Comparison of ENCODE assay signal across 8 cellular contexts in genomic region chr1:212414328-212415106, GRCh38. TPM values are rescaled to one million over a fixed set of nuclear protein-coding genes. Genes with fewer than 3 reads are reported as not detected.
DNase-seq lines count a peak whose midpoint lies in the region; ATAC-seq and TF ChIP-seq lines count a peak whose summit lies in the region.

Gene PACC1 (minus strand): TSS chr1:212414886. CDS start chr1:212414757, 129 bp downstream.

- no peak within 1 kb of the TSS for H4K91ac ChIP-seq in trophoblast cell (ENCODE audit: low read depth, low read length)

- no peak within 1 kb of the TSS for H3K23ac ChIP-seq in trophoblast cell (ENCODE audit: low read length)

- H3K4me3 Mint-ChIP-seq in activated naive CD8-positive, alpha-beta T cell treated with anti-CD3 and anti-CD28 coated beads, Interleukin-2, amount 10 ng/mL, durations not matched to agents 7 days and 5 days, result peak within 1 kb of the TSS; percentile 99

- H3K27ac ChIP-seq in SU-DHL-6 (ENCODE audit: low read depth, low read length) (peak within 1 kb of the TSS; percentile 17; the same call in 1 of the 2 replicates), cardiac muscle cell (peak within 1 kb of the TSS; percentile 1), trophoblast cell (ENCODE audit: low read depth, low read length) (no peak within 1 kb of the TSS), transverse colon (peak within 1 kb of the TSS; percentile 57 to 76 (median 68))

- H3K36me3 ChIP-seq in SU-DHL-6 (ENCODE audit: low read length), result no peaks in the 10 kb centered on the region
- no peaks in the 10 kb centered on the region for H3K36me3 ChIP-seq in cardiac muscle cell
- H3K36me3 ChIP-seq in trophoblast cell (ENCODE audit: control insufficient read depth in 1 of 2, insufficient read depth in 2 of 2, low read length in 2 of 2), result peaks cover 7 to 16% of the 10 kb centered on the region in 2 experiments
- no peaks in the 10 kb centered on the region for H3K36me3 ChIP-seq in transverse colon

- peak within 1 kb of the TSS; percentile 96 for H3K27ac Mint-ChIP-seq in activated naive CD8-positive, alpha-beta T cell treated with anti-CD3 and anti-CD28 coated beads, Interleukin-2, amount 10 ng/mL, durations not matched to agents 7 days and 5 days

- DNase-seq in GM12865 (ENCODE audit: low read depth) (peak; percentile 98), NCI-H1092 treated with DMSO at 0.1 percent for 48 hours (lab: John Stamatoyannopoulos, UW) (peak; percentile 95), cardiac muscle cell (ENCODE audit: low read depth in 1 of 2, low spot score in 1 of 2) (peak; percentile 91 to 94), trophoblast cell (peak; percentile 94 to 97), transverse colon (peak; percentile 92)
- DNase-seq in activated naive CD8-positive, alpha-beta T cell treated with anti-CD3 and anti-CD28 coated beads, Interleukin-2, amount 10 ng/mL, durations not matched to agents 7 days and 5 days, result peak; percentile 92

- ATAC-seq in HG02610 (IDR thresholded peaks at IDR 0.05; ENCODE audit: unreplicated experiment), result peak; percentile 97
- ATAC-seq in activated naive CD8-positive, alpha-beta T cell treated with anti-CD3 and anti-CD28 coated beads, Interleukin-2, amount 10 ng/mL, durations not matched to agents 7 days and 5 days (ENCODE audit: low read depth), result peak; percentile 95

- no peak within 1 kb of the TSS for H2BK12ac ChIP-seq in trophoblast cell (ENCODE audit: low read length)

- H3K4me3 ChIP-seq in GM12865 (ENCODE audit: low read depth, low read length), result peak within 1 kb of the TSS; percentile 81
- peak within 1 kb of the TSS; percentile 83 for H3K4me3 ChIP-seq in SU-DHL-6 (ENCODE audit: insufficient read depth, low read length, poor library complexity, severe bottlenecking)
- peak within 1 kb of the TSS; percentile 74 for H3K4me3 ChIP-seq in cardiac muscle cell
- H3K4me3 ChIP-seq in trophoblast cell (ENCODE audit: low read depth, low read length), result peak within 1 kb of the TSS; percentile 99
- H3K4me3 ChIP-seq in transverse colon, result peak within 1 kb of the TSS; percentile 73 to 90 (median 82)

- no peak within 1 kb of the TSS for H3K14ac ChIP-seq in trophoblast cell (ENCODE audit: low read length)

- peak within 1 kb of the TSS; percentile 64 for H4K8ac ChIP-seq in trophoblast cell (ENCODE audit: low read depth, low read length)

- H3K18ac ChIP-seq in trophoblast cell (ENCODE audit: low read length), result peak within 1 kb of the TSS; percentile 35

- WGBS in trophoblast cell (ENCODE audit: extremely low coverage, insufficient coverage, insufficient read length), result no CpG with 5 or more reads among the region's 74 CpGs
- WGBS in transverse colon (ENCODE audit: low coverage in 1 of 2), 2 donors, result 0% methylated on average over 39 of the region's 74 CpGs; no CpG with 5 or more reads in 1 of the 2 donors

- no peak within 1 kb of the TSS for H2AK5ac ChIP-seq in trophoblast cell (ENCODE audit: low read length)

- peak within 1 kb of the TSS; percentile 80 for H3K9ac ChIP-seq in SU-DHL-6 (ENCODE audit: low read length)
- H3K9ac ChIP-seq in trophoblast cell (ENCODE audit: low read length), result peak within 1 kb of the TSS; percentile 78

- H2AFZ ChIP-seq in SU-DHL-6 (ENCODE audit: low read depth, low read length, severe bottlenecking) (peak within 1 kb of the TSS; percentile 88), trophoblast cell (ENCODE audit: insufficient read depth, low read length, poor library complexity) (peak within 1 kb of the TSS; percentile 38)

- peak; percentile 35 for TF ChIP-seq POLR2A in transverse colon (IDR thresholded peaks at IDR 0.05)

- H3K27me3 Mint-ChIP-seq in activated naive CD8-positive, alpha-beta T cell treated with anti-CD3 and anti-CD28 coated beads, Interleukin-2, amount 10 ng/mL, durations not matched to agents 7 days and 5 days, result no peaks in the 10 kb centered on the region

- H3K4me1 ChIP-seq in cardiac muscle cell (ENCODE audit: low read depth), result peaks cover 8% of the 10 kb centered on the region
- peaks cover 4 to 8% of the 10 kb centered on the region in 2 experiments for H3K4me1 ChIP-seq in trophoblast cell (ENCODE audit: control insufficient read depth in 1 of 2, insufficient read depth in 2 of 2, low read length in 2 of 2)
- peaks cover 0 to 13% (median 9%) of the 10 kb centered on the region in 4 donors for H3K4me1 ChIP-seq in transverse colon

- no peaks in the 10 kb centered on the region for H3K27me3 ChIP-seq in SU-DHL-6 (ENCODE audit: low read length)
- H3K27me3 ChIP-seq in cardiac muscle cell, result peaks cover 13% of the 10 kb centered on the region
- no peaks in the 10 kb centered on the region for H3K27me3 ChIP-seq in trophoblast cell (ENCODE audit: insufficient read depth, low read length)
- H3K27me3 ChIP-seq in transverse colon, result no peaks in the 10 kb centered on the region

- POLR2A ChIA-PET in activated naive CD8-positive, alpha-beta T cell treated with anti-CD3 and anti-CD28 coated beads, Interleukin-2, amount 10 ng/mL, durations not matched to agents 7 days and 5 days (lab: Charles Lee), result interaction anchor here (0.6 to 1.6 kb wide), 4 partner anchors 10 to 379 kb away, joined by 3 to 9 read pairs (median 4); partner anchors contain the start of genes ATF3, DTL and NENF

- no peaks in the 10 kb centered on the region for H4K20me1 ChIP-seq in SU-DHL-6 (ENCODE audit: low read depth, low read length)

- peak within 1 kb of the TSS; percentile 73 for H3K4me2 ChIP-seq in SU-DHL-6 (ENCODE audit: low read depth, low read length, poor library complexity, severe bottlenecking)
- peak within 1 kb of the TSS; percentile 95 for H3K4me2 ChIP-seq in trophoblast cell (ENCODE audit: low read length)

- no peak within 1 kb of the TSS for H2BK120ac ChIP-seq in trophoblast cell (ENCODE audit: insufficient read depth, low read length, poor library complexity)

- peaks cover 2% of the 10 kb centered on the region for H3K79me1 ChIP-seq in trophoblast cell (ENCODE audit: low read length)

- in situ Hi-C loops in transverse colon (cut with MboI; ENCODE audit: low pct_ligation_motif_present in 1 of 4, low pct_unique_long_range_greater_than_20kb in 1 of 4, low sequenced_read_pairs in 3 of 4), result no loop called here

- H3F3A ChIP-seq in SU-DHL-6 (ENCODE audit: insufficient read depth), result no peaks in the 10 kb centered on the region

- no peaks in the 10 kb centered on the region for H3K9me2 ChIP-seq in SU-DHL-6 (replicated peaks; ENCODE audit: insufficient read depth, low read length)

- no peak within 1 kb of the TSS for H3K4ac ChIP-seq in trophoblast cell (ENCODE audit: low read depth, low read length)

- no peaks in the 10 kb centered on the region for H3K9me3 ChIP-seq in SU-DHL-6 (ENCODE audit: insufficient read depth, low read length)
- H3K9me3 ChIP-seq in cardiac muscle cell (ENCODE audit: low read depth), result no peaks in the 10 kb centered on the region
- H3K9me3 ChIP-seq in trophoblast cell (ENCODE audit: insufficient read depth, low read depth, low read length), result peaks cover 1% of the 10 kb centered on the region
- H3K9me3 ChIP-seq in transverse colon, result no peaks in the 10 kb centered on the region

- TF ChIP-seq EP300 in transverse colon (IDR thresholded peaks at IDR 0.05; ENCODE audit: low read depth), result no peak

- peaks cover 21% of the 10 kb centered on the region for H3K36me3 Mint-ChIP-seq in activated naive CD8-positive, alpha-beta T cell treated with anti-CD3 and anti-CD28 coated beads, Interleukin-2, amount 10 ng/mL, durations not matched to agents 7 days and 5 days

- H3K79me2 ChIP-seq in SU-DHL-6 (ENCODE audit: insufficient read depth, low read length), result peaks cover 25% of the 10 kb centered on the region
- no peaks in the 10 kb centered on the region for H3K79me2 ChIP-seq in trophoblast cell (ENCODE audit: control insufficient read depth, insufficient read depth, low read length, poor library complexity)

- intact Hi-C loops in transverse colon (cut with DNase I; ENCODE audit: low total_unique reads), result no loop called here

- no peak for TF ChIP-seq CTCF in GM12865 (IDR thresholded peaks at IDR 0.05; ENCODE audit: insufficient read depth, low read depth, low read length, missing control alignments)
- TF ChIP-seq CTCF in SU-DHL-6 (IDR thresholded peaks at IDR 0.05; ENCODE audit: insufficient read depth, low read length, poor library complexity, severe bottlenecking), result no peak
- no peak for TF ChIP-seq CTCF in cardiac muscle cell (IDR thresholded peaks at IDR 0.05; ENCODE audit: low read depth, low read length)
- TF ChIP-seq CTCF in transverse colon (IDR thresholded peaks at IDR 0.05), result peak in 1 of 5 experiments; percentile 19

- no peak within 1 kb of the TSS for H4K12ac ChIP-seq in trophoblast cell (ENCODE audit: low read depth, low read length)

- peaks cover 27% of the 10 kb centered on the region for H3K4me1 Mint-ChIP-seq in activated naive CD8-positive, alpha-beta T cell treated with anti-CD3 and anti-CD28 coated beads, Interleukin-2, amount 10 ng/mL, durations not matched to agents 7 days and 5 days

- no peaks in the 10 kb centered on the region for H3K9me3 Mint-ChIP-seq in activated naive CD8-positive, alpha-beta T cell treated with anti-CD3 and anti-CD28 coated beads, Interleukin-2, amount 10 ng/mL, durations not matched to agents 7 days and 5 days

- no peak within 1 kb of the TSS for H2BK5ac ChIP-seq in trophoblast cell (ENCODE audit: low read depth, low read length, poor library complexity)

RNA-seq across cellular contexts. Expression of gene PACC1, which starts in this region (rescaled TPM):
- 10 to 100 TPM; 10.1 to 14.3 TPM for total RNA-seq in activated naive CD8-positive, alpha-beta T cell treated with anti-CD3 and anti-CD28 coated beads, Interleukin-2, amount 10 ng/mL, durations not matched to agents 7 days and 5 days
- total RNA-seq in cardiac muscle cell, result 5.8 and 8.5 TPM in 2 replicates
- polyA plus RNA-seq in cardiac muscle cell, result 9.5 and 9.6 TPM in 2 replicates
- 5.9 and 6.2 TPM in 2 replicates for polyA plus RNA-seq in trophoblast cell (2013)
- total RNA-seq in transverse colon, result 1 to 10 TPM in 3 of 4 donors, not detected in 1; 2.6 to 4.6 (median 2.7) TPM
